Comparison of ENCODE assay signal across 1 cellular context in the genomic region with DNA sequence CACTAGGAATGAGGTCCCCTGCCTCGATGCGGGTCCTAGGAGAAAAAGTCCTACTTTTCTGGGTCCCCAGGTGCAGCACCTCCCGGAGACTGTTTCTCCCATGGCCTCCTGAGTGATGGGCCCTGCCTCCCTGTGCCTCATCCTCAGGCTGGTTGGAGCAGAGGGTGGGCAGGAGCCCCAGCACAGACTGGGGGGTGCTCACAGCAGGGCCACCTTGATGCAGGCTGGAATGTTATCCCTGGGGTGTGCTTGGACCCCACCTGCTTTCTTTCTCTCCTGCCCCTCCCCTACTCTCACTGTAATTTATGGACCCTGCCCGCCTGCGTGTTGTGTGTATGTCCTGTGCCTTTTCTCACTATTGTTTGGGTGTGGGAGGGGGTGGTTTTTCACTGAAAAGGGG.
TF ChIP-seq lines count a peak whose summit lies in the region.

No MANE protein-coding gene starts in this region.

TF ChIP-seq in HCT116, 20 proteins besides CTCF, POLR2A, EP300 and RAD21 (continued from another document):
- TF ChIP-seq ELF1 (IDR thresholded peaks at IDR 0.05; ENCODE audit: borderline replicate concordance, low read depth): no peak
- no peak for TF ChIP-seq EGR1 (IDR thresholded peaks at IDR 0.05; ENCODE audit: low read depth)
- no peak for TF ChIP-seq TCF7L2 (IDR thresholded peaks at IDR 0.05; ENCODE audit: borderline replicate concordance, extremely low read depth, insufficient read depth, insufficient read length)
TF ChIP-seq in HCT116: peak in this region for 0.
